Comparison of ENCODE assay signal across 9 cellular contexts in the genomic region with DNA sequence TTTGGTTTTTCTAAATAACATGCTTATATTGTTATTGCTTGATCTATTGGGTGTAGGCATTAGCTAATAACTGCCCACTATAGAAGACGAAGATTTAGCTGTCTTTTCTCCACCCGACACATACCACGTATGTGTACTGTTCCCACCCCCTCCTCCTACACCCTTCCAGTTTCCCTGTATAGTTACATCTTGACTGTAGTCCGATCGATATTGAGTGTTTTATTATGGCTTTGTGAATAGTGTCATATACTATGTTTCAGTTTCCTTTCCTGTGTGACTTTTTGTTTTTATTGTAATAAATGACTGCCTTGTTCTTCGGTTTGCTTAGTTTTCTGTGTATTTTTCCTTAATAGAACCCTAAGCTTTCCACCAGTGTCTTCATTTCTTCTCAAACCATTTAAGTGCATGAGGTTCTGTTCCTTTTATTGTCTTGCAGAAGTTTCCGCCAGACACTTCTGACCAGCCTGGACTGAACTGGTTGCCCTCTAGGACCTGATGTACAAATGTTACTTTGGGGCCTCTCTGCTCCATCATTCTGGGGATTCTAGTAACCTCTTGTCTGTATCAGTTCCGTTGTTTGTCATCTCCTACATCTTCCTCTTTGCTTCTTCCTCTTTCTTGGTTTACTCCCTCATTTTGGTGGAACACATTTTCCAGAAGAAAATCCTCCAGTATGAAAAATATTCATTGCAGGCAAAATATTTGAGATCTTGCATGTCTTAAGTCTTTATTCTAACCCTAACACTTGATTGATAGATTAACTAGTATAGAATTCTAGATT.
DNase-seq lines count a peak whose midpoint lies in the region; ATAC-seq and TF ChIP-seq lines count a peak whose summit lies in the region.
"Had no signal": no experiment of that assay in that cellular context is flagged by ENCODE, and none has a peak within 500 bp of the region (broad histone marks: within the 10 kb centered on the region; RNA-seq: fewer than 3 reads in every experiment).

No MANE protein-coding gene starts in this region.

- dilution Hi-C loops in mammary epithelial cell (cut with HindIII; ENCODE audit: low sequenced_read_pairs), result no loop called here

- in situ Hi-C loops in mammary epithelial cell (cut with MboI; ENCODE audit: low sequenced_read_pairs in 2 of 2), result loop anchor here in 1 of 2 donors (25.0 kb wide), 1 partner anchor 90 kb away; no protein-coding TSS in a partner anchor

- POLR2A ChIA-PET in HEK293T (lab: Yijun Ruan, JAX), result no interaction called here

- H3K4me2 ChIP-seq in mammary epithelial cell (ENCODE audit: insufficient read depth, low read depth, low read length), result no peak overlapping the region

- H3K9me3 Mint-ChIP-seq in CD4-positive, CD25-positive, alpha-beta regulatory T cell, result peaks cover 0 to 3% (median 0%) of the 10 kb centered on the region in 7 donors
- H3K9me3 Mint-ChIP-seq: activated naive CD8-positive, alpha-beta T cell treated with anti-CD3 and anti-CD28 coated beads, Interleukin-2, amount 10 ng/mL, durations not matched to agents 7 days and 5 days had no signal

- no peaks in the 10 kb centered on the region for H3K27me3 ChIP-seq in CD4-positive, CD25-positive, alpha-beta regulatory T cell (ENCODE audit: control insufficient read depth, insufficient read depth, low read length)
- H3K27me3 ChIP-seq in mammary epithelial cell (ENCODE audit: insufficient read depth, low read length), result no peaks in the 10 kb centered on the region

- H3K4me1 Mint-ChIP-seq in CD4-positive, CD25-positive, alpha-beta regulatory T cell, result peaks cover 7 to 31% (median 25%) of the 10 kb centered on the region in 4 donors

- H3K4me3 ChIP-seq in CD4-positive, CD25-positive, alpha-beta regulatory T cell (ENCODE audit: low read depth, low read length), result no peak overlapping the region
- H3K4me3 ChIP-seq in mammary epithelial cell (replicated peaks in 1 of 3; ENCODE audit: insufficient read depth in 1 of 3, low read depth in 2 of 3, low read length in 3 of 3), result no peak overlapping the region

- no peaks in the 10 kb centered on the region for H3K36me3 Mint-ChIP-seq in CD4-positive, CD25-positive, alpha-beta regulatory T cell
- H3K36me3 Mint-ChIP-seq: activated naive CD8-positive, alpha-beta T cell treated with anti-CD3 and anti-CD28 coated beads, Interleukin-2, amount 10 ng/mL, durations not matched to agents 7 days and 5 days had no signal

- H3K4me3 Mint-ChIP-seq in CD4-positive, CD25-positive, alpha-beta regulatory T cell, result no peak overlapping the region
- H3K4me3 Mint-ChIP-seq: activated naive CD8-positive, alpha-beta T cell treated with anti-CD3 and anti-CD28 coated beads, Interleukin-2, amount 10 ng/mL, durations not matched to agents 7 days and 5 days had no signal

- 90% methylated on average over 8 of the region's 8 CpGs for WGBS in mammary epithelial cell (ENCODE audit: low coverage, missing lambda C conversion rate)

- no peaks in the 10 kb centered on the region for H4K20me1 ChIP-seq in mammary epithelial cell (ENCODE audit: insufficient read depth, low read length)

- H3K27ac Mint-ChIP-seq in CD4-positive, CD25-positive, alpha-beta regulatory T cell, result peak overlapping the region in 2 of 3 donors; percentile 6 to 48
- H3K27ac Mint-ChIP-seq: activated naive CD8-positive, alpha-beta T cell treated with anti-CD3 and anti-CD28 coated beads, Interleukin-2, amount 10 ng/mL, durations not matched to agents 7 days and 5 days had no signal

- CTCF ChIA-PET in HEK293T (lab: Yijun Ruan, JAX) (no interaction called here), mammary epithelial cell (lab: Charles Lee; ENCODE audit: low non-redundant PET) (no interaction called here)

- no peak for TF ChIP-seq CTCF in mammary epithelial cell (conservative IDR thresholded peaks at IDR 0.05 in 1 of 2, IDR thresholded peaks at IDR 0.05 in 1 of 2; ENCODE audit: extremely low read depth in 1 of 2, insufficient read depth in 1 of 2, low read depth in 1 of 2, low read length in 2 of 2)

- no peak overlapping the region for H3K27ac ChIP-seq in CD4-positive, CD25-positive, alpha-beta regulatory T cell (ENCODE audit: insufficient read depth, low read length, poor library complexity, severe bottlenecking)
- H3K27ac ChIP-seq in mammary epithelial cell (ENCODE audit: insufficient read depth, low read depth, low read length), result no peak overlapping the region

- DNase-seq in CD4-positive, CD25-positive, alpha-beta regulatory T cell, result no peak
- DNase-seq in SKM-1 treated with dmso at 0.1 percent for 144 hours (lab: John Stamatoyannopoulos, UW; ENCODE audit: unreplicated experiment) (peak; percentile 66), SW 1271 (lab: John Stamatoyannopoulos, UW) (no peak), LoVo (ENCODE audit: low spot score) (no peak), HEK293T (ENCODE audit: extremely low spot score) (no peak), mammary epithelial cell (no peak)
- DNase-seq: activated naive CD8-positive, alpha-beta T cell treated with anti-CD3 and anti-CD28 coated beads, Interleukin-2, amount 10 ng/mL, durations not matched to agents 7 days and 5 days had no signal

- intact Hi-C loops in mammary epithelial cell (cut with micrococcal nuclease), result no loop called here

- no TSS peak for BruUV-seq in mammary epithelial cell (replicated peaks; lab: Mats Ljungman, UMichigan)

- H3K36me3 ChIP-seq in CD4-positive, CD25-positive, alpha-beta regulatory T cell (ENCODE audit: control insufficient read depth, insufficient read depth, low read length), result no peaks in the 10 kb centered on the region
- no peaks in the 10 kb centered on the region for H3K36me3 ChIP-seq in mammary epithelial cell (ENCODE audit: insufficient read depth, low read length)

- no peak overlapping the region for H3K9ac ChIP-seq in mammary epithelial cell (ENCODE audit: insufficient read depth, low read length)

- no peak overlapping the region for H2AFZ ChIP-seq in mammary epithelial cell (ENCODE audit: low read depth, low read length)

- H3K79me2 ChIP-seq in mammary epithelial cell (ENCODE audit: insufficient read depth, low read length), result no peaks in the 10 kb centered on the region

- H3K4me1 ChIP-seq in CD4-positive, CD25-positive, alpha-beta regulatory T cell (ENCODE audit: control insufficient read depth, insufficient read depth, low read length, poor library complexity, severe bottlenecking), result peaks cover 10% of the 10 kb centered on the region
- peaks cover 8% of the 10 kb centered on the region for H3K4me1 ChIP-seq in mammary epithelial cell (ENCODE audit: insufficient read depth, low read length)

- H3K27me3 Mint-ChIP-seq in CD4-positive, CD25-positive, alpha-beta regulatory T cell, result no peaks in the 10 kb centered on the region

- no peaks in the 10 kb centered on the region for H3K9me3 ChIP-seq in CD4-positive, CD25-positive, alpha-beta regulatory T cell (ENCODE audit: control insufficient read depth in 2 of 2, low read length in 2 of 2)
- H3K9me3 ChIP-seq in mammary epithelial cell (replicated peaks; ENCODE audit: insufficient read depth, low read length), result no peaks in the 10 kb centered on the region

- ATAC-seq in CD4-positive, CD25-positive, alpha-beta regulatory T cell (ENCODE audit: low read depth in 2 of 2), result no peak
- ATAC-seq in GM19043 (IDR thresholded peaks at IDR 0.05; ENCODE audit: low read depth, unreplicated experiment) (peak; percentile 63), HG03039 (IDR thresholded peaks at IDR 0.05; ENCODE audit: unreplicated experiment) (peak; percentile 50)

TF ChIP-seq in HEK293T, 16 proteins besides CTCF, POLR2A, EP300 and RAD21:
- TF ChIP-seq TARDBP (IDR thresholded peaks at IDR 0.05) (no peak), ARNT (IDR thresholded peaks at IDR 0.05) (no peak), HDGF (IDR thresholded peaks at IDR 0.05; ENCODE audit: borderline replicate concordance) (no peak), PKNOX1 (IDR thresholded peaks at IDR 0.05) (no peak), L3MBTL2 (conservative IDR thresholded peaks at IDR 0.05) (no peak), SP1 (IDR thresholded peaks at IDR 0.05) (no peak), ELF4 (IDR thresholded peaks at IDR 0.05) (no peak)

Comparison
In these comparisons a context has a peak if more than half of its experiments do, and no peak if none do; other contexts are left out.
1. ATAC-seq: peak in GM19043 (single experiment) and HG03039 (single experiment); none in CD4-positive, CD25-positive, alpha-beta regulatory T cell (0 of 2).